Comparison of ENCODE assay signal across 8 cellular contexts in genomic region chr7:99996755-99997544, GRCh38. TPM values are rescaled to one million over a fixed set of nuclear protein-coding genes. Genes with fewer than 3 reads are reported as not detected.
DNase-seq lines count a peak whose midpoint lies in the region; ATAC-seq and TF ChIP-seq lines count a peak whose summit lies in the region.

No MANE protein-coding gene starts in this region.

- H3K36me3 Mint-ChIP-seq in activated naive CD4-positive, alpha-beta T cell treated with anti-CD3 and anti-CD28 coated beads, Interleukin-2, amount 10 ng/mL, durations not matched to agents 7 days and 5 days: peaks cover 2% of the 10 kb centered on the region
- no peaks in the 10 kb centered on the region for H3K36me3 Mint-ChIP-seq in brain
- no peaks in the 10 kb centered on the region for H3K36me3 Mint-ChIP-seq in mesothelial cell of epicardium
- no peaks in the 10 kb centered on the region for H3K36me3 Mint-ChIP-seq in type B pancreatic cell

- TF ChIP-seq CTCF in brain (conservative IDR thresholded peaks at IDR 0.05) (no peak), mesothelial cell of epicardium (IDR thresholded peaks at IDR 0.05; ENCODE audit: unreplicated experiment) (no peak), type B pancreatic cell (conservative IDR thresholded peaks at IDR 0.05) (no peak)

- peaks cover 43% of the 10 kb centered on the region for H3K27me3 Mint-ChIP-seq in activated naive CD4-positive, alpha-beta T cell treated with anti-CD3 and anti-CD28 coated beads, Interleukin-2, amount 10 ng/mL, durations not matched to agents 7 days and 5 days
- H3K27me3 Mint-ChIP-seq in brain (peaks cover 16% of the 10 kb centered on the region), mesothelial cell of epicardium (ENCODE audit: low read depth) (peaks cover 4% of the 10 kb centered on the region), type B pancreatic cell (no peaks in the 10 kb centered on the region)

- peak overlapping the region; percentile 87 for H3K27ac Mint-ChIP-seq in activated naive CD4-positive, alpha-beta T cell treated with anti-CD3 and anti-CD28 coated beads, Interleukin-2, amount 10 ng/mL, durations not matched to agents 7 days and 5 days
- peak overlapping the region in 1 of 5 experiments; percentile 76 for H3K27ac Mint-ChIP-seq in brain
- peak overlapping the region; percentile 25 for H3K27ac Mint-ChIP-seq in mesothelial cell of epicardium
- H3K27ac Mint-ChIP-seq in type B pancreatic cell: peak overlapping the region; percentile 69

- peak overlapping the region; percentile 66 for H3K4me3 Mint-ChIP-seq in activated naive CD4-positive, alpha-beta T cell treated with anti-CD3 and anti-CD28 coated beads, Interleukin-2, amount 10 ng/mL, durations not matched to agents 7 days and 5 days
- H3K4me3 Mint-ChIP-seq in brain: peak overlapping the region in 3 of 5 experiments; percentile 17 to 71 (median 43)
- peak overlapping the region; percentile 55 for H3K4me3 Mint-ChIP-seq in mesothelial cell of epicardium
- peak overlapping the region; percentile 41 for H3K4me3 Mint-ChIP-seq in type B pancreatic cell

- DNase-seq in activated naive CD4-positive, alpha-beta T cell treated with anti-CD3 and anti-CD28 coated beads, Interleukin-2, amount 10 ng/mL, durations not matched to agents 7 days and 5 days: no peak
- no peak for DNase-seq in activated naive CD4-positive, alpha-beta T cell treated with anti-CD3 and anti-CD28 coated beads, Interleukin-2, amount 50 U/mL, for 16 hours
- DNase-seq in mesothelial cell of epicardium (ENCODE audit: low spot score in 2 of 2, unreplicated experiment in 2 of 2) (no peak), type B pancreatic cell (ENCODE audit: extremely low spot score, unreplicated experiment) (no peak), HuH-7.5 (ENCODE audit: low spot score) (no peak), NOMO-1 treated with dmso at 0.1 percent for 144 hours (lab: John Stamatoyannopoulos, UW; ENCODE audit: unreplicated experiment) (no peak)

- no peaks in the 10 kb centered on the region for H3K9me3 Mint-ChIP-seq in activated naive CD4-positive, alpha-beta T cell treated with anti-CD3 and anti-CD28 coated beads, Interleukin-2, amount 10 ng/mL, durations not matched to agents 7 days and 5 days
- H3K9me3 Mint-ChIP-seq in brain (no peaks in the 10 kb centered on the region), mesothelial cell of epicardium (no peaks in the 10 kb centered on the region), type B pancreatic cell (no peaks in the 10 kb centered on the region)

- no peak for ATAC-seq in HG03108 (IDR thresholded peaks at IDR 0.05; ENCODE audit: unreplicated experiment)

- H3K4me1 Mint-ChIP-seq in activated naive CD4-positive, alpha-beta T cell treated with anti-CD3 and anti-CD28 coated beads, Interleukin-2, amount 10 ng/mL, durations not matched to agents 7 days and 5 days: peaks cover 32% of the 10 kb centered on the region
- H3K4me1 Mint-ChIP-seq in brain (peaks cover 12% of the 10 kb centered on the region), mesothelial cell of epicardium (peaks cover 3% of the 10 kb centered on the region), type B pancreatic cell (ENCODE audit: unreplicated experiment) (peaks cover 13% of the 10 kb centered on the region)

- CTCF ChIA-PET in activated naive CD4-positive, alpha-beta T cell treated with anti-CD3 and anti-CD28 coated beads, Interleukin-2, amount 10 ng/mL, durations not matched to agents 7 days and 5 days (lab: Charles Lee): interaction anchor here (1.1 to 11.6 kb wide), 8 partner anchors 16 to 133 kb away, joined by 3 to 169 read pairs (median 4); partner anchors contain the start of genes TRIM4 and ZSCAN21

RNA-seq across cellular contexts. Expression of gene ZKSCAN1, which starts 18.4 kb away (rescaled TPM):
- polyA plus RNA-seq in brain (ENCODE audit: insufficient read depth, low read depth, low replicate concordance): 16.3 TPM
- total RNA-seq in mesothelial cell of epicardium: 143 to 149 TPM (median 143 TPM) in 3 replicates
- total RNA-seq in type B pancreatic cell (ENCODE audit: low replicate concordance): 157 and 170 TPM in 2 replicates

RNA-seq across cellular contexts. Expression of gene AZGP1, which starts 21.1 kb away (rescaled TPM):
- 21.4 TPM for polyA plus RNA-seq in brain (ENCODE audit: insufficient read depth, low read depth, low replicate concordance)
- total RNA-seq in mesothelial cell of epicardium: 0.27 to 0.56 TPM in 2 of 3 replicates, not detected in the other
- 0.50 and 0.60 TPM in 2 replicates for total RNA-seq in type B pancreatic cell (ENCODE audit: low replicate concordance)

RNA-seq across cellular contexts. Expression of gene ZSCAN21, which starts 52.6 kb away (rescaled TPM):
- polyA plus RNA-seq in brain (ENCODE audit: insufficient read depth, low read depth, low replicate concordance): 11.7 TPM
- total RNA-seq in mesothelial cell of epicardium: 17.0 to 17.6 TPM (median 17.4 TPM) in 3 replicates
- total RNA-seq in type B pancreatic cell (ENCODE audit: low replicate concordance): 11.9 and 16.4 TPM in 2 replicates
